1 cellular context compared by ENCODE assay signal in genomic region chr19:40594657-40595077, GRCh38.
TF ChIP-seq lines count a peak whose summit lies in the region.

No MANE protein-coding gene starts in this region.

TF ChIP-seq in HEK293, 187 proteins besides CTCF, POLR2A, EP300 and RAD21 (continued from another document):
- TF ChIP-seq PBX3 (CRISPR knock-in tag; IDR thresholded peaks at IDR 0.05): no peak
- TF ChIP-seq ZNF621 (tag by site-specific recombination; IDR thresholded peaks at IDR 0.05): no peak
- peak; percentile 35; the same call in 1 of the 2 replicates for TF ChIP-seq KLF9 (tag by site-specific recombination; IDR thresholded peaks at IDR 0.05; ENCODE audit: low read depth)
- peak; percentile 19; the same call in 1 of the 2 replicates for TF ChIP-seq OSR2 (tag by site-specific recombination; IDR thresholded peaks at IDR 0.05)
- 0 out of 2 replicates have a peak, but pooled peaks have one; percentile 12 for TF ChIP-seq SP7 (tag by site-specific recombination; IDR thresholded peaks at IDR 0.05)
- TF ChIP-seq KLF16 (tag by site-specific recombination; IDR thresholded peaks at IDR 0.05): 0 out of 2 replicates have a peak, but pooled peaks have one; percentile 46
- peak; percentile 97 for TF ChIP-seq ZFHX2 (tag by site-specific recombination; conservative IDR thresholded peaks at IDR 0.05)
- TF ChIP-seq ZNF416 (tag by site-specific recombination; IDR thresholded peaks at IDR 0.05): no peak
- peak; percentile 70; the same call in 1 of the 2 replicates for TF ChIP-seq ZNF398 (tag by site-specific recombination; IDR thresholded peaks at IDR 0.05)
- TF ChIP-seq EGR2 (tag by site-specific recombination; IDR thresholded peaks at IDR 0.05; ENCODE audit: low read depth): peak; percentile 97
- TF ChIP-seq HIC1 (tag by site-specific recombination; IDR thresholded peaks at IDR 0.05): peak; percentile 70
- TF ChIP-seq ZBTB17 (tag by site-specific recombination; IDR thresholded peaks at IDR 0.05): 0 out of 2 replicates have a peak, but pooled peaks have one; percentile 28
- TF ChIP-seq ZNF670 (tag by site-specific recombination; IDR thresholded peaks at IDR 0.05; ENCODE audit: low read depth): no peak
- TF ChIP-seq ZFP41 (tag by site-specific recombination; IDR thresholded peaks at IDR 0.05; ENCODE audit: borderline replicate concordance): no peak
- TF ChIP-seq ZNF600 (tag by site-specific recombination; IDR thresholded peaks at IDR 0.05): peak; percentile 81
- TF ChIP-seq GLIS2 (tag by site-specific recombination; IDR thresholded peaks at IDR 0.05): peak; percentile 45; the same call in 1 of the 2 replicates
- 0 out of 2 replicates have a peak, but pooled peaks have one; percentile 36 for TF ChIP-seq KLF17 (tag by site-specific recombination; IDR thresholded peaks at IDR 0.05)
- TF ChIP-seq ZNF24 (tag by site-specific recombination; IDR thresholded peaks at IDR 0.05): 0 out of 2 replicates have a peak, but pooled peaks have one; percentile 20
- no peak for TF ChIP-seq YY1 (tag by site-specific recombination; IDR thresholded peaks at IDR 0.05)
- no peak for TF ChIP-seq ZNF692 (tag by site-specific recombination; IDR thresholded peaks at IDR 0.05)
- TF ChIP-seq ZNF645 (tag by site-specific recombination; IDR thresholded peaks at IDR 0.05): no peak
- peak; percentile 31; the same call in 1 of the 2 replicates for TF ChIP-seq ZBTB20 (tag by site-specific recombination; IDR thresholded peaks at IDR 0.05)
- TF ChIP-seq ZNF530 (tag by site-specific recombination; IDR thresholded peaks at IDR 0.05; ENCODE audit: low read depth): no peak
- TF ChIP-seq ZNF335 (tag by site-specific recombination; conservative IDR thresholded peaks at IDR 0.05): 0 out of 2 replicates have a peak, but pooled peaks have one; percentile 19
- TF ChIP-seq ZNF274 (IDR thresholded peaks at IDR 0.05; ENCODE audit: low read length): no peak
- TF ChIP-seq ZNF274 (tag by site-specific recombination; IDR thresholded peaks at IDR 0.05; ENCODE audit: borderline replicate concordance): no peak
- TF ChIP-seq ZNF10 (tag by site-specific recombination; IDR thresholded peaks at IDR 0.05): peak; percentile 19; the same call in 1 of the 2 replicates
- TF ChIP-seq ZNF518A (tag by site-specific recombination; conservative IDR thresholded peaks at IDR 0.05; ENCODE audit: low read depth): no peak
- TF ChIP-seq SP2 (tag by site-specific recombination; IDR thresholded peaks at IDR 0.05): peak; percentile 44; the same call in 1 of the 2 replicates
- TF ChIP-seq SCRT2 (tag by site-specific recombination; IDR thresholded peaks at IDR 0.05): no peak
- no peak for TF ChIP-seq ZNF174 (tag by site-specific recombination; IDR thresholded peaks at IDR 0.05)
- no peak for TF ChIP-seq ZNF610 (tag by site-specific recombination; IDR thresholded peaks at IDR 0.05; ENCODE audit: borderline replicate concordance)
